13 cellular contexts compared by ENCODE assay signal in the genomic region with DNA sequence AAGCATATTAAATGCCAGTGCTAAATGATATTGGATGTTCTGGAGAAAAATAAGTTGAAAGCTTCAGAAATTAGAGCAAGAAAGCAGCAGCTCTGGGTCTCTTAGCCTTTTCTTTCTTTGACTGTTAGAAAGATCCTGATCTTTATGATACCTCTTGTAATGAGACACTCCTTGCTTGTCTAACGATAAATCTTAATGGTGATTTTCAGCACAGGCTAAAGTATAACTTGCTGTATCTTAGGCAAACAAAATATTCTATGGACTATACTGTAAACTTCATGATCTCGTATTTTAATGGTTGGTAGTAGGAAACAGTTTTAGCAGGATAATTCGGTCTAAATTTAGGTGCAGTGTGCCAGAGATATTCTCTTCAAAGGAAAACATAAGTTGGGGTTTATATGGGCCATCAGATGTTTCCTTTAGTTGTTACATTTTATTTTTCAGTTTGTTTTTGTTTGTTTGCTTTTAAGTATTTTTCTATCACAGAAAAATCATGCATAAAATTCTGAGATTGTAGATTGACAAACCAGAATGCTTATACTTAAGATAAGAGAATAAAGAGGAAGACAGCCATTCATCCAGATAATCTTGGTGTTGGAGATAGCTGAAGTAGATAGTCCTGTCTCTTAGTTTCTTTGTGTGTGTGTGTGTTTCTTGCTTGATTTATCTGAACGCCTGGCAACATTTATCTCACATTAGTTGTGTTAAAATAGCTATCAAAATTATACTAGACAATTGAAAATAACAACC. TPM values are rescaled to one million over a fixed set of nuclear protein-coding genes. Genes with fewer than 3 reads are reported as not detected.
A peak's percentile ranks its signal among the peaks of the same experiment; 100 is the strongest.
DNase-seq lines count a peak whose midpoint lies in the region; ATAC-seq and TF ChIP-seq lines count a peak whose summit lies in the region.
"Had no signal": no experiment of that assay in that cellular context is flagged by ENCODE, and none has a peak within 500 bp of the region (broad histone marks: within the 10 kb centered on the region; RNA-seq: fewer than 3 reads in every experiment).

No MANE protein-coding gene starts in this region.

- H3K27ac Mint-ChIP-seq in endothelial cell (ENCODE audit: unreplicated experiment), result peak overlapping the region; percentile 88
- H3K27ac Mint-ChIP-seq: activated T-helper 2 cell treated with anti-CD3 and anti-CD28 coated beads, Interferon-gamma antibody, Interleukin-2, Interleukin-4, amounts not matched to agents 10 μg/mL and 5 μg/mL and 100 μg/mL, durations not matched to agents 14 hours and 24 hours and 36 hours had no signal

- H3K4me1 Mint-ChIP-seq in endothelial cell (ENCODE audit: unreplicated experiment), result peaks cover 31% of the 10 kb centered on the region
- H3K4me1 Mint-ChIP-seq in activated T-cell treated with anti-CD3 and anti-CD28 coated beads, Interleukin-2, amount 50 U/mL, for 4 hours (ENCODE audit: low read depth), result peaks cover 48% of the 10 kb centered on the region

- H3K4me3 Mint-ChIP-seq in endothelial cell (ENCODE audit: unreplicated experiment), result no peak overlapping the region
- H3K4me3 Mint-ChIP-seq in activated T-cell treated with anti-CD3 and anti-CD28 coated beads, Interleukin-2, amount 50 U/mL, for 4 hours, result no peak overlapping the region
- H3K4me3 Mint-ChIP-seq: naive B cell had no signal

- H3K27me3 Mint-ChIP-seq in endothelial cell (ENCODE audit: unreplicated experiment), result peaks cover 4% of the 10 kb centered on the region
- H3K27me3 Mint-ChIP-seq in activated T-cell treated with anti-CD3 and anti-CD28 coated beads, Interleukin-2, amount 50 U/mL, for 4 hours (ENCODE audit: low read depth), result no peaks in the 10 kb centered on the region
- H3K27me3 Mint-ChIP-seq: naive B cell had no signal

- H3K36me3 Mint-ChIP-seq in endothelial cell (ENCODE audit: low read depth, unreplicated experiment), result no peaks in the 10 kb centered on the region
- H3K36me3 Mint-ChIP-seq in activated T-cell treated with anti-CD3 and anti-CD28 coated beads, Interleukin-2, amount 50 U/mL, for 4 hours (ENCODE audit: insufficient read depth), result peaks cover 5% of the 10 kb centered on the region
- H3K36me3 Mint-ChIP-seq: naive B cell had no signal

- H3K9me3 Mint-ChIP-seq in endothelial cell (ENCODE audit: unreplicated experiment), result no peaks in the 10 kb centered on the region
- no peaks in the 10 kb centered on the region for H3K9me3 Mint-ChIP-seq in activated T-cell treated with anti-CD3 and anti-CD28 coated beads, Interleukin-2, amount 50 U/mL, for 4 hours
- H3K9me3 Mint-ChIP-seq: activated T-helper 2 cell treated with anti-CD3 and anti-CD28 coated beads, Interferon-gamma antibody, Interleukin-2, Interleukin-4, amounts not matched to agents 10 μg/mL and 5 μg/mL and 100 μg/mL, durations not matched to agents 14 hours and 24 hours and 36 hours; naive B cell had no signal

- DNase-seq in NCI-H2107 treated with DMSO at 0.1 percent for 48 hours (lab: John Stamatoyannopoulos, UW; ENCODE audit: unreplicated experiment) (peak; percentile 25), NCI-H2107 (lab: John Stamatoyannopoulos, UW) (no peak), NCI-H82 treated with DMSO at 0.1 percent for 48 hours (lab: John Stamatoyannopoulos, UW; ENCODE audit: unreplicated experiment) (peak; percentile 24), endothelial cell (ENCODE audit: low spot score) (no peak), superior temporal gyrus (ENCODE audit: extremely low spot score) (peak; percentile 45), NK-92 (lab: John Stamatoyannopoulos, UW; ENCODE audit: unreplicated experiment) (no peak)
- DNase-seq in activated T-cell treated with anti-CD3 and anti-CD28 coated beads, Interleukin-2, amount 50 U/mL, for 4 hours, result no peak
- DNase-seq: KG1, naive B cell, Peyer's patch, testis had no signal

- no peak for TF ChIP-seq CTCF in endothelial cell (IDR thresholded peaks at IDR 0.05; ENCODE audit: unreplicated experiment)

- no peak for ATAC-seq in activated T-cell treated with anti-CD3 and anti-CD28 coated beads, Interleukin-2, amount 50 U/mL, for 4 hours
- no peak for ATAC-seq in HG03095 (IDR thresholded peaks at IDR 0.05; ENCODE audit: unreplicated experiment)

RNA-seq across cellular contexts. Expression of gene CASD1, which starts 4.7 kb away (rescaled TPM):
- total RNA-seq in endothelial cell (ENCODE audit: unreplicated experiment), result 28.8 TPM
- 10 to 100 TPM; 15.0 to 16.6 (median 15.0) TPM for total RNA-seq in activated T-cell treated with anti-CD3 and anti-CD28 coated beads, Interleukin-2, amount 50 U/mL, for 4 hours

Comparison
In these comparisons a context has a peak if more than half of its experiments do, and no peak if none do; other contexts are left out.
1. DNase-seq: peak in NCI-H2107 treated with DMSO at 0.1 percent for 48 hours (single experiment), NCI-H82 treated with DMSO at 0.1 percent for 48 hours (single experiment) and superior temporal gyrus (single experiment); none in NCI-H2107 (single experiment), endothelial cell (single experiment), NK-92 (single experiment) and activated T-cell treated with anti-CD3 and anti-CD28 coated beads, Interleukin-2, amount 50 U/mL, for 4 hours (single experiment).